ENCODE assay signal across 8 cellular contexts in the genomic region with DNA sequence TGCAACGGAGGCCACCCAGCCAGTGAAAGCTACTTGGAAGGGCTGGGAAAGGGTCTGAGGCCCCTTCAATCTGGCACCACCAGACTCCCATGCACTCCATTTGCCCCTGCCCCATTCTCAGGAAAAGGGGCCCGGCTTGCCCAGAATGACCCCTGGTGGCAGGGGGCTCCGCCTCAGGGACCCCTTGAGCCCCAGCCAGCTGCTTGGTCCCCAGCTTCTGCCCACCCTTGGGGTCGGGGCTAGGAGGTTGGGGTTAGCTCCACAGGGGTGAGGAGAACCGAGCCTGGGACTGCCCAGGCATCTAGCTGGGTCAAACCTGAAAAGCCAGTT. TPM values are rescaled to one million over a fixed set of nuclear protein-coding genes. Genes with fewer than 3 reads are reported as not detected.
DNase-seq lines count a peak whose midpoint lies in the region; ATAC-seq, FAIRE-seq and TF ChIP-seq lines count a peak whose summit lies in the region.

No MANE protein-coding gene starts in this region.

- peak overlapping the region; percentile 90 for H3K9ac ChIP-seq in fibroblast of lung (ENCODE audit: insufficient read depth, low read length)

- peak overlapping the region; percentile 93 for H3K4me2 ChIP-seq in fibroblast of lung (ENCODE audit: extremely low read depth, insufficient read depth, low read length)

- ATAC-seq in RWPE2 (ENCODE audit: low read depth), result no peak
- ATAC-seq in pancreas, result no peak
- no peak for ATAC-seq in HG02981 (IDR thresholded peaks at IDR 0.05; ENCODE audit: unreplicated experiment)

- peak overlapping the region; percentile 76 for H3K4me3 ChIP-seq in AG04449 (ENCODE audit: low read depth, low read length)
- peak overlapping the region; percentile 57 for H3K4me3 ChIP-seq in RWPE2 (ENCODE audit: severe bottlenecking)
- H3K4me3 ChIP-seq in fibroblast of lung (replicated peaks in 1 of 4; ENCODE audit: control extremely low read depth in 1 of 4, insufficient read depth in 1 of 4, low read depth in 3 of 4, low read length in 4 of 4), result peak overlapping the region; percentile 62 to 82 (median 78)
- peak overlapping the region in 3 of 4 donors; percentile 51 to 74 (median 61) for H3K4me3 ChIP-seq in pancreas

- no peaks in the 10 kb centered on the region for H3K36me3 ChIP-seq in RWPE2 (ENCODE audit: low read depth)
- peaks cover 2% of the 10 kb centered on the region for H3K36me3 ChIP-seq in fibroblast of lung (ENCODE audit: control insufficient read depth, insufficient read depth, low read length)
- no peaks in the 10 kb centered on the region for H3K36me3 ChIP-seq in pancreas

- TF ChIP-seq CTCF in AG04449 (IDR thresholded peaks at IDR 0.05; ENCODE audit: insufficient read depth, low read length, missing control alignments), result no peak
- no peak for TF ChIP-seq CTCF in RWPE2 (IDR thresholded peaks at IDR 0.05; ENCODE audit: poor library complexity, severe bottlenecking)
- no peak for TF ChIP-seq CTCF in fibroblast of lung (conservative IDR thresholded peaks at IDR 0.05 in 1 of 2, IDR thresholded peaks at IDR 0.05 in 1 of 2; ENCODE audit: low read depth in 1 of 2, low read length in 2 of 2)
- no peak for TF ChIP-seq CTCF in pancreas (IDR thresholded peaks at IDR 0.05)

- H3K79me2 ChIP-seq in fibroblast of lung (ENCODE audit: control insufficient read depth, insufficient read depth, low read length), result peaks cover 58% of the 10 kb centered on the region

- H3K27ac ChIP-seq in RWPE2 (ENCODE audit: poor library complexity, severe bottlenecking) (peak overlapping the region; percentile 81), fibroblast of lung (ENCODE audit: insufficient read depth, low read length) (peak overlapping the region; percentile 76), pancreas (peak overlapping the region; percentile 73 to 78 (median 74))

- WGBS in pancreas, 2 donors, result 33 to 44% methylated on average over 5 of the region's 5 CpGs

- no peaks in the 10 kb centered on the region for H4K20me1 ChIP-seq in fibroblast of lung (ENCODE audit: control insufficient read depth, extremely low read depth, insufficient read depth, low read length)

- H3K27me3 ChIP-seq in RWPE2 (ENCODE audit: insufficient read depth, poor library complexity, severe bottlenecking) (no peaks in the 10 kb centered on the region), fibroblast of lung (ENCODE audit: control insufficient read depth, insufficient read depth, low read length) (no peaks in the 10 kb centered on the region), pancreas (no peaks in the 10 kb centered on the region)

- DNase-seq in AG04449 (ENCODE audit: low read depth, low spot score) (no peak), RWPE2 (ENCODE audit: low spot score) (no peak), fibroblast of lung (ENCODE audit: low read depth in 2 of 2) (no peak), pancreas (no peak), occipital lobe (lab: John Stamatoyannopoulos, UW) (no peak), NCI-H524 (lab: John Stamatoyannopoulos, UW) (no peak)
- DNase-seq in stimulated activated naive CD4-positive, alpha-beta T cell treated with Interleukin-2 at 50 U/mL for 16 hours (lab: John Stamatoyannopoulos, UW), result no peak

- no peak for FAIRE-seq in pancreas (lab: Jason Lieb, UNC)

- CTCF ChIA-PET in AG04449 (lab: Yijun Ruan, JAX), result interaction anchor here (0.7 to 25.1 kb wide), 10 partner anchors 11 to 291 kb away, joined by 3 to 728 read pairs (median 8); a partner anchor contains a TSS

- intact Hi-C loops in pancreas (cut with DNase I), result no loop called here

- H3K9me3 ChIP-seq in RWPE2 (ENCODE audit: severe bottlenecking) (no peaks in the 10 kb centered on the region), fibroblast of lung (ENCODE audit: control insufficient read depth, insufficient read depth, low read depth, low read length) (no peaks in the 10 kb centered on the region), pancreas (no peaks in the 10 kb centered on the region)

- POLR2A ChIA-PET in AG04449 (lab: Yijun Ruan, JAX), result interaction anchor here (1.2 to 2.3 kb wide), 6 partner anchors 9 to 19 kb away, joined by 3 to 10 read pairs (median 4); no protein-coding TSS in a partner anchor

- H3K4me1 ChIP-seq in RWPE2 (ENCODE audit: insufficient read depth, poor library complexity, severe bottlenecking) (peaks cover 11% of the 10 kb centered on the region), fibroblast of lung (ENCODE audit: control insufficient read depth, extremely low read depth, insufficient read depth, low read length) (peaks cover 71% of the 10 kb centered on the region), pancreas (peaks cover under 1 to 13% (median 11%) of the 10 kb centered on the region in 3 donors)

- H2AFZ ChIP-seq in fibroblast of lung (ENCODE audit: low read length), result no peak overlapping the region

RNA-seq across cellular contexts. Expression of a gene that starts 1.3 kb away (rescaled TPM):
- total RNA-seq in fibroblast of lung (32.9 and 53.8 TPM in 2 replicates), pancreas (10 to 100 TPM in 5 of 6 donors, 1 to 10 TPM in 1; 7.3 to 24.0 (median 11.2) TPM), occipital lobe (3.0 TPM)
- polyA plus RNA-seq in fibroblast of lung (40.5 and 54.6 TPM in 2 replicates), pancreas (10 to 100 TPM; 54.1 to 56.3 TPM)
- polyA plus RNA-seq in fibroblast of lung (2012), result 50.5 and 62.0 TPM in 2 replicates
- 157 and 246 TPM in 2 replicates for polyA minus RNA-seq in fibroblast of lung (ENCODE audit: low replicate concordance)

RNA-seq across cellular contexts. Expression of a gene that starts 6.8 kb away (rescaled TPM):
- total RNA-seq in fibroblast of lung, result 256 and 268 TPM in 2 replicates
- polyA plus RNA-seq in fibroblast of lung, result 45.4 and 49.3 TPM in 2 replicates
- 84.4 and 112 TPM in 2 replicates for polyA plus RNA-seq in fibroblast of lung (2012)
- polyA minus RNA-seq in fibroblast of lung (ENCODE audit: low replicate concordance), result 42.7 and 46.1 TPM in 2 replicates
- 10 to 100 TPM; 19.2 to 28.3 (median 24.4) TPM for total RNA-seq in pancreas
- polyA plus RNA-seq in pancreas, result 10 to 100 TPM; 48.4 to 62.5 TPM
- total RNA-seq in occipital lobe, result 50.7 TPM

RNA-seq across cellular contexts. Expression of a gene that starts 17.5 kb away (rescaled TPM):
- total RNA-seq in fibroblast of lung (14.6 and 20.5 TPM in 2 replicates), pancreas (1 to 10 TPM; 6.8 to 9.2 (median 7.8) TPM), occipital lobe (11.4 TPM)
- polyA plus RNA-seq in fibroblast of lung (25.9 and 49.4 TPM in 2 replicates), pancreas (10 to 100 TPM; 17.1 to 17.3 TPM)
- 29.6 and 57.8 TPM in 2 replicates for polyA plus RNA-seq in fibroblast of lung (2012)
- 21.1 and 31.3 TPM in 2 replicates for polyA minus RNA-seq in fibroblast of lung (ENCODE audit: low replicate concordance)

RNA-seq across cellular contexts. Expression of a gene that starts 17.8 kb away (rescaled TPM):
- total RNA-seq in fibroblast of lung (2.6 and 3.3 TPM in 2 replicates), pancreas (1 to 10 TPM; 2.8 to 4.7 (median 4.1) TPM), occipital lobe (2.8 TPM)
- polyA plus RNA-seq in fibroblast of lung (12.9 and 27.3 TPM in 2 replicates), pancreas (1 to 10 TPM; 4.1 to 5.3 TPM)
- 9.9 and 19.7 TPM in 2 replicates for polyA plus RNA-seq in fibroblast of lung (2012)
- 8.0 TPM in 1 of 2 replicates, not detected in the other for polyA minus RNA-seq in fibroblast of lung (ENCODE audit: low replicate concordance)
